Comparison of ENCODE assay signal across 21 cellular contexts in the genomic region with DNA sequence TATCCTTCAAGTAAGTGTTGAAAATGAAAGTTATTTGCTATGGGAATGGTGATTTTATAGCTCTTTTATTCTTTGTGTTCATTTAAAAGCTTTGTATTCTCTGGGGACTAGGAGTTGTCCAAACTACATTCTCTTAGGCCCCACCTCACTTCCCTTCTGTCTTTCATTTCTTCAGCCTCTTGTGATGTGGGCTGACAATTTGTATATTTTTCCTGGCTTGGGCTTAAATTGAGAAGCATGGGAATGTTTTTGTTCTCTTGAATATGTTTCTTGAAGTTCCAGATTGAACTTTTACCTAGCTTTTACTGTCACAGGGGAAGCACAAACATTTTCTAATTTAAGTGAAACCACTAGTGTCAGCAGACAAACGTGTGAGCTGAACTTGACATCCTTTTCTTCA. TPM values are rescaled to one million over a fixed set of nuclear protein-coding genes. Genes with fewer than 3 reads are reported as not detected.
DNase-seq lines count a peak whose midpoint lies in the region; ATAC-seq and TF ChIP-seq lines count a peak whose summit lies in the region.
"Had no signal": no experiment of that assay in that cellular context is flagged by ENCODE, and none has a peak within 500 bp of the region (broad histone marks: within the 10 kb centered on the region; RNA-seq: fewer than 3 reads in every experiment).

No MANE protein-coding gene starts in this region.

- DNase-seq in SK-N-SH (no peak), fibroblast of mammary gland (ENCODE audit: low read depth) (peak; percentile 56), osteocyte (ENCODE audit: extremely low spot score, unreplicated experiment) (no peak), GM20000 (ENCODE audit: low spot score) (no peak), esophagus squamous epithelium (lab: John Stamatoyannopoulos, UW) (no peak), HCEC 1CT (no peak)
- DNase-seq in activated T-cell treated with anti-CD3 and anti-CD28 coated beads, Interleukin-2, amount 50 U/mL, for 72 hours = no peak
- DNase-seq: activated CD8-positive, alpha-beta memory T cell treated with anti-CD3 and anti-CD28 coated beads, Interleukin-2, amount 10 ng/mL, durations not matched to agents 7 days and 5 days; activated effector memory CD4-positive, alpha-beta T cell treated with anti-CD3 and anti-CD28 coated beads, Interleukin-2, amount 50 U/mL, for 16 hours; anterior cingulate cortex; CD8-positive, alpha-beta T cell; DMS79; foreskin keratinocyte; KG1; NCI-H1105; NCI-H69; PC-3; stimulated activated naive B cell treated with anti-CD40 and anti-IgM and Interleukin-4, amounts not matched to agents 10 μg/mL and 1 μg/mL and 100 μg/mL, for 72 hours; upper lobe of right lung had no signal

- WGBS in SK-N-SH (ENCODE audit: low lambda C conversion rate) = 49% methylated on average over 1 of the region's 1 CpG
- 20 to 26% methylated on average over 1 of the region's 1 CpG for WGBS in esophagus squamous epithelium, 2 donors

- H3K27ac Mint-ChIP-seq in osteocyte (ENCODE audit: unreplicated experiment) = peak overlapping the region; percentile 86
- no peak overlapping the region for H3K27ac Mint-ChIP-seq in activated T-cell treated with anti-CD3 and anti-CD28 coated beads, Interleukin-2, amount 50 U/mL, for 72 hours
- H3K27ac Mint-ChIP-seq: activated CD8-positive, alpha-beta memory T cell treated with anti-CD3 and anti-CD28 coated beads, Interleukin-2, amount 10 ng/mL, durations not matched to agents 7 days and 5 days; CD8-positive, alpha-beta T cell; stimulated activated naive B cell treated with anti-CD40 and anti-IgM and Interleukin-4, amounts not matched to agents 10 μg/mL and 1 μg/mL and 100 μg/mL, for 72 hours had no signal

- H3K9me2 ChIP-seq in SK-N-SH = no peaks in the 10 kb centered on the region

- CTCF ChIA-PET in SK-N-SH (lab: Yijun Ruan, JAX) = interaction anchor here (1.0 kb wide), 1 partner anchor 15 kb away, joined by 4 read pairs; no protein-coding TSS in a partner anchor

- no peak for TF ChIP-seq POLR2A in esophagus squamous epithelium (IDR thresholded peaks at IDR 0.05)

- H3K27ac ChIP-seq in ACC112 (ENCODE audit: low read depth, low read length) (peak overlapping the region; percentile 88), SK-N-SH (ENCODE audit: low read depth in 2 of 2, low read length in 1 of 2) (peak overlapping the region; percentile 8 to 83; a peak in 2 of 4 replicates), esophagus squamous epithelium (no peak overlapping the region)
- H3K27ac ChIP-seq: foreskin keratinocyte, upper lobe of right lung had no signal

- no peaks in the 10 kb centered on the region for H3K9me3 Mint-ChIP-seq in osteocyte (ENCODE audit: unreplicated experiment)
- H3K9me3 Mint-ChIP-seq in activated T-cell treated with anti-CD3 and anti-CD28 coated beads, Interleukin-2, amount 50 U/mL, for 72 hours = peaks cover 0 to 3% of the 10 kb centered on the region in 2 donors
- H3K9me3 Mint-ChIP-seq: CD8-positive, alpha-beta T cell had no signal

- H3K4me1 ChIP-seq in ACC112 (ENCODE audit: control insufficient read depth, insufficient read depth, low read length, unreplicated experiment) (peaks cover 44% of the 10 kb centered on the region), SK-N-SH (ENCODE audit: control insufficient read depth in 1 of 2, insufficient read depth in 2 of 2, low read depth in 1 of 2, low read length in 1 of 2) (peaks cover 8 to 16% of the 10 kb centered on the region in 2 experiments; a peak in 3 of 4 replicates), esophagus squamous epithelium (no peaks in the 10 kb centered on the region)
- H3K4me1 ChIP-seq: foreskin keratinocyte, upper lobe of right lung had no signal

- H3K4me3 ChIP-seq in ACC112 (ENCODE audit: low read depth, low read length) (peak overlapping the region; percentile 55), SK-N-SH (ENCODE audit: low read depth in 2 of 2, low read length in 1 of 2) (no peak overlapping the region), fibroblast of mammary gland (ENCODE audit: control insufficient read depth, low read depth, low read length) (no peak overlapping the region), esophagus squamous epithelium (no peak overlapping the region)
- H3K4me3 ChIP-seq: upper lobe of right lung had no signal

- H3K36me3 ChIP-seq in ACC112 (ENCODE audit: insufficient read depth, low read length) (no peaks in the 10 kb centered on the region), SK-N-SH (replicated peaks in 1 of 2; ENCODE audit: control insufficient read depth in 1 of 2, insufficient read depth in 2 of 2, low read length in 1 of 2) (peaks cover 3 to 4% of the 10 kb centered on the region in 2 experiments), esophagus squamous epithelium (peaks cover 0 to 17% (median 0%) of the 10 kb centered on the region in 3 donors)

- H3K27me3 ChIP-seq in ACC112 (ENCODE audit: insufficient read depth, low read length) = no peaks in the 10 kb centered on the region
- no peaks in the 10 kb centered on the region for H3K27me3 ChIP-seq in SK-N-SH (ENCODE audit: insufficient read depth)
- H3K27me3 ChIP-seq in esophagus squamous epithelium = no peaks in the 10 kb centered on the region
- H3K27me3 ChIP-seq: foreskin keratinocyte, upper lobe of right lung had no signal

- POLR2A ChIA-PET in SK-N-SH (lab: Yijun Ruan, JAX) = no interaction called here

- H3K79me2 ChIP-seq in ACC112 (ENCODE audit: control insufficient read depth, insufficient read depth, low read length, unreplicated experiment) (no peaks in the 10 kb centered on the region), SK-N-SH (ENCODE audit: insufficient read depth) (no peaks in the 10 kb centered on the region)

- no peak for TF ChIP-seq EP300 in SK-N-SH (IDR thresholded peaks at IDR 0.05; ENCODE audit: borderline replicate concordance in 1 of 2, low read depth in 1 of 2, low read length in 1 of 2)

- H3K4me1 Mint-ChIP-seq in osteocyte (ENCODE audit: unreplicated experiment) = peaks cover 30% of the 10 kb centered on the region
- no peaks in the 10 kb centered on the region for H3K4me1 Mint-ChIP-seq in activated T-cell treated with anti-CD3 and anti-CD28 coated beads, Interleukin-2, amount 50 U/mL, for 72 hours (ENCODE audit: low read depth)

- H3K9me3 ChIP-seq in SK-N-SH (no peaks in the 10 kb centered on the region), esophagus squamous epithelium (no peaks in the 10 kb centered on the region)
- H3K9me3 ChIP-seq: upper lobe of right lung had no signal

- peak overlapping the region; percentile 20 for H3K4me3 Mint-ChIP-seq in osteocyte (ENCODE audit: unreplicated experiment)
- no peak overlapping the region for H3K4me3 Mint-ChIP-seq in activated T-cell treated with anti-CD3 and anti-CD28 coated beads, Interleukin-2, amount 50 U/mL, for 72 hours
- H3K4me3 Mint-ChIP-seq: activated CD8-positive, alpha-beta memory T cell treated with anti-CD3 and anti-CD28 coated beads, Interleukin-2, amount 10 ng/mL, durations not matched to agents 7 days and 5 days; CD8-positive, alpha-beta T cell; stimulated activated naive B cell treated with anti-CD40 and anti-IgM and Interleukin-4, amounts not matched to agents 10 μg/mL and 1 μg/mL and 100 μg/mL, for 72 hours had no signal

- no peak for ATAC-seq in activated T-cell treated with anti-CD3 and anti-CD28 coated beads, Interleukin-2, amount 50 U/mL, for 72 hours (replicated peaks in 1 of 2)
- ATAC-seq: activated CD8-positive, alpha-beta memory T cell treated with anti-CD3 and anti-CD28 coated beads, Interleukin-2, amount 10 ng/mL, durations not matched to agents 7 days and 5 days; CD8-positive, alpha-beta T cell; foreskin keratinocyte; left lobe of liver; PC-3; stimulated activated naive B cell treated with anti-CD40 and anti-IgM and Interleukin-4, amounts not matched to agents 10 μg/mL and 1 μg/mL and 100 μg/mL, for 72 hours; upper lobe of right lung had no signal

- H4K20me1 ChIP-seq in SK-N-SH (ENCODE audit: insufficient read depth) = no peaks in the 10 kb centered on the region

- H3K9ac ChIP-seq in SK-N-SH = no peak overlapping the region

- no peaks in the 10 kb centered on the region for H3K27me3 Mint-ChIP-seq in osteocyte (ENCODE audit: unreplicated experiment)
- H3K27me3 Mint-ChIP-seq in activated T-cell treated with anti-CD3 and anti-CD28 coated beads, Interleukin-2, amount 50 U/mL, for 72 hours (ENCODE audit: low read depth) = no peaks in the 10 kb centered on the region
- H3K27me3 Mint-ChIP-seq: activated CD8-positive, alpha-beta memory T cell treated with anti-CD3 and anti-CD28 coated beads, Interleukin-2, amount 10 ng/mL, durations not matched to agents 7 days and 5 days; stimulated activated naive B cell treated with anti-CD40 and anti-IgM and Interleukin-4, amounts not matched to agents 10 μg/mL and 1 μg/mL and 100 μg/mL, for 72 hours had no signal

- intact Hi-C loops in esophagus squamous epithelium (cut with DNase I) = no loop called here

- no peak overlapping the region for H3K4me2 ChIP-seq in SK-N-SH

- no peak for TF ChIP-seq RAD21 in SK-N-SH (IDR thresholded peaks at IDR 0.05; ENCODE audit: low read length)

- H3K36me3 Mint-ChIP-seq in osteocyte (ENCODE audit: unreplicated experiment) = peaks cover 27% of the 10 kb centered on the region
- peaks cover 2 to 3% of the 10 kb centered on the region in 2 donors for H3K36me3 Mint-ChIP-seq in activated T-cell treated with anti-CD3 and anti-CD28 coated beads, Interleukin-2, amount 50 U/mL, for 72 hours (ENCODE audit: insufficient read depth in 2 of 2)

- H2AFZ ChIP-seq in ACC112 (ENCODE audit: low read length, unreplicated experiment) (peak overlapping the region; percentile 79), SK-N-SH (ENCODE audit: low read depth) (no peak overlapping the region)

- TF ChIP-seq CTCF in SK-N-SH (IDR thresholded peaks at IDR 0.05) (no peak), fibroblast of mammary gland (conservative IDR thresholded peaks at IDR 0.05; ENCODE audit: control insufficient read depth, insufficient read depth, low read depth, low read length) (no peak), osteocyte (IDR thresholded peaks at IDR 0.05) (no peak), GM20000 (IDR thresholded peaks at IDR 0.05; ENCODE audit: extremely low read depth, missing control alignments) (no peak), esophagus squamous epithelium (IDR thresholded peaks at IDR 0.05) (no peak)

- no peaks in the 10 kb centered on the region for H3F3A ChIP-seq in SK-N-SH (replicated peaks; ENCODE audit: insufficient read depth)

RNA-seq across cellular contexts. Expression of a gene that starts 27.9 kb away (rescaled TPM):
- polyA plus RNA-seq in SK-N-SH (2012; rRNA removed) = 7.5 and 11.1 TPM in 2 replicates
- 10.5 and 10.7 TPM in 2 replicates for polyA plus RNA-seq in SK-N-SH (2012; cell fraction: cytosol; rRNA removed)
- 9.2 and 13.9 TPM in 2 replicates for polyA plus RNA-seq in SK-N-SH (2012; cell fraction: nucleus; rRNA removed)
- total RNA-seq in osteocyte (22.6 and 25.1 TPM in 2 replicates), esophagus squamous epithelium (10 to 100 TPM in 1 of 4 donors, 1 to 10 TPM in 3; 4.8 to 16.8 (median 7.6) TPM)
- 10 to 100 TPM; 10.8 to 13.5 TPM for total RNA-seq in activated T-cell treated with anti-CD3 and anti-CD28 coated beads, Interleukin-2, amount 50 U/mL, for 72 hours

RNA-seq across cellular contexts. Expression of a gene that starts 48.1 kb away (rescaled TPM):
- polyA plus RNA-seq in SK-N-SH (2012; rRNA removed) = 31.6 and 32.0 TPM in 2 replicates
- polyA plus RNA-seq in SK-N-SH (2012; cell fraction: cytosol; rRNA removed) = 36.3 and 38.8 TPM in 2 replicates
- 24.1 and 27.8 TPM in 2 replicates for polyA plus RNA-seq in SK-N-SH (2012; cell fraction: nucleus; rRNA removed)
- total RNA-seq in osteocyte (17.9 and 18.9 TPM in 2 replicates), esophagus squamous epithelium (1 to 10 TPM; 1.5 to 5.9 (median 4.4) TPM)
- total RNA-seq in activated T-cell treated with anti-CD3 and anti-CD28 coated beads, Interleukin-2, amount 50 U/mL, for 72 hours = 10 to 100 TPM; 20.8 to 32.2 TPM

Comparison
In these comparisons a context has a peak if more than half of its experiments do, and no peak if none do; other contexts are left out.
1. H3K27ac ChIP-seq: peak in ACC112 (single experiment) and SK-N-SH (2 of 2); none in esophagus squamous epithelium (0 of 4).